ENCODE assay signal across 24 cellular contexts in genomic region chr4:38791005-38791404, GRCh38. TPM values are rescaled to one million over a fixed set of nuclear protein-coding genes. Genes with fewer than 3 reads are reported as not detected.
DNase-seq lines count a peak whose midpoint lies in the region; ATAC-seq and TF ChIP-seq lines count a peak whose summit lies in the region.
"Had no signal": no experiment of that assay in that cellular context is flagged by ENCODE, and none has a peak within 500 bp of the region (broad histone marks: within the 10 kb centered on the region; RNA-seq: fewer than 3 reads in every experiment).

No MANE protein-coding gene starts in this region.

- H3K9me2 ChIP-seq in PC-9 (ENCODE audit: insufficient read depth) = no peaks in the 10 kb centered on the region

- H4K20me1 ChIP-seq in PC-9 (ENCODE audit: insufficient read depth) = no peaks in the 10 kb centered on the region

- H3K4me2 ChIP-seq in PC-9 = no peak overlapping the region

- no peak overlapping the region; the same call in 1 of the 2 replicates for H2AFZ ChIP-seq in PC-9

- peak overlapping the region; percentile 92 for H3K27ac ChIP-seq in neutrophil
- H3K27ac ChIP-seq in PC-9 = no peak overlapping the region
- H3K27ac ChIP-seq: esophagus muscularis mucosa, SJCRH30, testis had no signal

- ATAC-seq in GM18909 (IDR thresholded peaks at IDR 0.05; ENCODE audit: poor library complexity, unreplicated experiment) (no peak), GM21367 (IDR thresholded peaks at IDR 0.05; ENCODE audit: unreplicated experiment) (no peak)

- no TSS peak for BruUV-seq in PC-9 (replicated peaks; lab: Mats Ljungman, UMichigan)

- peak overlapping the region; percentile 19 for H3K27ac Mint-ChIP-seq in activated CD4-positive, alpha-beta T cell treated with anti-CD3 and anti-CD28 coated beads, Interleukin-2, amount 10 ng/mL, durations not matched to agents 24 days and 14 days
- no peak overlapping the region for H3K27ac Mint-ChIP-seq in activated CD4-positive, alpha-beta T cell treated with anti-CD3 and anti-CD28 coated beads, Interleukin-2, amount 10 ng/mL, durations not matched to agents 7 days and 5 days
- peak overlapping the region; percentile 79 for H3K27ac Mint-ChIP-seq in T-helper 1 cell treated with Interleukin-12 subunit alpha and Interleukin-12 subunit beta and Interleukin-4 antibody, amounts not matched to agents 30 μg/mL and 1 μg/mL, for 36 hours
- H3K27ac Mint-ChIP-seq: HFFc6, mesothelial cell of epicardium had no signal

- peaks cover 54% of the 10 kb centered on the region for H3K36me3 Mint-ChIP-seq in activated CD4-positive, alpha-beta T cell treated with anti-CD3 and anti-CD28 coated beads, Interleukin-2, amount 10 ng/mL, durations not matched to agents 24 days and 14 days (ENCODE audit: low read depth)
- peaks cover 44% of the 10 kb centered on the region for H3K36me3 Mint-ChIP-seq in activated CD4-positive, alpha-beta T cell treated with anti-CD3 and anti-CD28 coated beads, Interleukin-2, amount 10 ng/mL, durations not matched to agents 7 days and 5 days (ENCODE audit: low read depth)
- peaks cover 60% of the 10 kb centered on the region for H3K36me3 Mint-ChIP-seq in T-helper 1 cell treated with Interleukin-12 subunit alpha and Interleukin-12 subunit beta and Interleukin-4 antibody, amounts not matched to agents 30 μg/mL and 1 μg/mL, for 36 hours (ENCODE audit: low read depth)
- H3K36me3 Mint-ChIP-seq: mesothelial cell of epicardium had no signal

- intact Hi-C loops in activated CD4-positive, alpha-beta T cell treated with anti-CD3 and anti-CD28 coated beads, Interleukin-2, amount 10 ng/mL, durations not matched to agents 24 days and 14 days (cut with micrococcal nuclease) = no loop called here
- intact Hi-C loops in PC-9 (cut with micrococcal nuclease; ENCODE audit: unreplicated experiment) = no loop called here

- H3K9me3 Mint-ChIP-seq in activated CD4-positive, alpha-beta T cell treated with anti-CD3 and anti-CD28 coated beads, Interleukin-2, amount 10 ng/mL, durations not matched to agents 24 days and 14 days = peaks cover 15% of the 10 kb centered on the region
- H3K9me3 Mint-ChIP-seq in activated CD4-positive, alpha-beta T cell treated with anti-CD3 and anti-CD28 coated beads, Interleukin-2, amount 10 ng/mL, durations not matched to agents 7 days and 5 days = peaks cover 24% of the 10 kb centered on the region
- H3K9me3 Mint-ChIP-seq in T-helper 1 cell treated with Interleukin-12 subunit alpha and Interleukin-12 subunit beta and Interleukin-4 antibody, amounts not matched to agents 30 μg/mL and 1 μg/mL, for 36 hours = peaks cover 59% of the 10 kb centered on the region
- H3K9me3 Mint-ChIP-seq: HFFc6 had no signal

- no peaks in the 10 kb centered on the region for H3F3A ChIP-seq in PC-9 (ENCODE audit: insufficient read depth, low read depth)

- CTCF ChIA-PET in activated CD4-positive, alpha-beta T cell treated with anti-CD3 and anti-CD28 coated beads, Interleukin-2, amount 10 ng/mL, durations not matched to agents 7 days and 5 days (lab: Charles Lee) = interaction anchor here (0.8 to 2.2 kb wide), 6 partner anchors 8 to 43 kb away, joined by 3 to 8 read pairs (median 4); partner anchors contain the start of gene TLR10
- CTCF ChIA-PET in PC-9 (lab: Charles Lee) = no interaction called here

- H3K36me3 ChIP-seq in neutrophil (peaks cover 13% of the 10 kb centered on the region), PC-9 (ENCODE audit: low read depth) (no peaks in the 10 kb centered on the region)
- H3K36me3 ChIP-seq: esophagus muscularis mucosa, SJCRH30 had no signal

- H3K9me3 ChIP-seq in neutrophil (no peaks in the 10 kb centered on the region), PC-9 (ENCODE audit: insufficient read depth, low read depth) (no peaks in the 10 kb centered on the region)
- H3K9me3 ChIP-seq: SJCRH30, testis had no signal

- H3K4me1 Mint-ChIP-seq in activated CD4-positive, alpha-beta T cell treated with anti-CD3 and anti-CD28 coated beads, Interleukin-2, amount 10 ng/mL, durations not matched to agents 24 days and 14 days = peaks cover 21% of the 10 kb centered on the region
- H3K4me1 Mint-ChIP-seq in activated CD4-positive, alpha-beta T cell treated with anti-CD3 and anti-CD28 coated beads, Interleukin-2, amount 10 ng/mL, durations not matched to agents 7 days and 5 days = peaks cover 14% of the 10 kb centered on the region
- peaks cover 25% of the 10 kb centered on the region for H3K4me1 Mint-ChIP-seq in T-helper 1 cell treated with Interleukin-12 subunit alpha and Interleukin-12 subunit beta and Interleukin-4 antibody, amounts not matched to agents 30 μg/mL and 1 μg/mL, for 36 hours (ENCODE audit: low read depth)
- H3K4me1 Mint-ChIP-seq: mesothelial cell of epicardium had no signal

- H3K4me1 ChIP-seq in neutrophil (ENCODE audit: control insufficient read depth in 1 of 2, insufficient read depth in 1 of 2, low read depth in 1 of 2, low read length in 1 of 2) = peaks cover 80 to 95% of the 10 kb centered on the region in 2 experiments
- no peaks in the 10 kb centered on the region for H3K4me1 ChIP-seq in PC-9 (replicated peaks; ENCODE audit: insufficient read depth)
- H3K4me1 ChIP-seq: esophagus muscularis mucosa, SJCRH30, testis had no signal

- POLR2A ChIA-PET in activated CD4-positive, alpha-beta T cell treated with anti-CD3 and anti-CD28 coated beads, Interleukin-2, amount 10 ng/mL, durations not matched to agents 7 days and 5 days (lab: Charles Lee) = no interaction called here
- POLR2A ChIA-PET in PC-9 (lab: Charles Lee; ENCODE audit: unreplicated experiment) = interaction anchor here (0.6 kb wide), 1 partner anchor 468 kb away, joined by 16 read pairs; no protein-coding TSS in a partner anchor

- H3K27me3 Mint-ChIP-seq in activated CD4-positive, alpha-beta T cell treated with anti-CD3 and anti-CD28 coated beads, Interleukin-2, amount 10 ng/mL, durations not matched to agents 24 days and 14 days = no peaks in the 10 kb centered on the region
- no peaks in the 10 kb centered on the region for H3K27me3 Mint-ChIP-seq in activated CD4-positive, alpha-beta T cell treated with anti-CD3 and anti-CD28 coated beads, Interleukin-2, amount 10 ng/mL, durations not matched to agents 7 days and 5 days
- no peaks in the 10 kb centered on the region for H3K27me3 Mint-ChIP-seq in T-helper 1 cell treated with Interleukin-12 subunit alpha and Interleukin-12 subunit beta and Interleukin-4 antibody, amounts not matched to agents 30 μg/mL and 1 μg/mL, for 36 hours (ENCODE audit: low read depth)

- peak; percentile 63 for DNase-seq in activated CD4-positive, alpha-beta T cell treated with anti-CD3 and anti-CD28 coated beads, Interleukin-2, amount 10 ng/mL, durations not matched to agents 24 days and 14 days
- no peak for DNase-seq in activated CD4-positive, alpha-beta T cell treated with anti-CD3 and anti-CD28 coated beads, Interleukin-2, amount 10 ng/mL, durations not matched to agents 7 days and 5 days
- DNase-seq in EH (ENCODE audit: low read depth) (peak; percentile 2), PC-9 (no peak)
- DNase-seq: activated CD4-positive, alpha-beta T cell treated with anti-CD3 and anti-CD28 coated beads, Interleukin-2, amount 50 U/mL, for 1 hour; activated naive CD4-positive, alpha-beta T cell; activated T-cell treated with anti-CD3 and anti-CD28 coated beads for 4 hours; cerebellar nuclear complex; DMS79; effector memory CD4-positive, alpha-beta T cell; HFFc6; NCI-H1092; NCI-H2081; NCI-H510A; SJCRH30; stimulated activated CD8-positive, alpha-beta memory T cell treated with anti-CD3 and anti-CD28 coated beads, Interleukin-4, amount 100 ng/mL, for 48 hours; testis had no signal

- H3K4me3 ChIP-seq in neutrophil (ENCODE audit: low read depth in 1 of 2, low read length in 1 of 2) (peak overlapping the region; percentile 47 to 48), PC-9 (no peak overlapping the region)
- H3K4me3 ChIP-seq: esophagus muscularis mucosa, SJCRH30, testis had no signal

- peak overlapping the region; percentile 36 for H3K4me3 Mint-ChIP-seq in activated CD4-positive, alpha-beta T cell treated with anti-CD3 and anti-CD28 coated beads, Interleukin-2, amount 10 ng/mL, durations not matched to agents 24 days and 14 days
- no peak overlapping the region for H3K4me3 Mint-ChIP-seq in activated CD4-positive, alpha-beta T cell treated with anti-CD3 and anti-CD28 coated beads, Interleukin-2, amount 10 ng/mL, durations not matched to agents 7 days and 5 days
- peak overlapping the region; percentile 25 for H3K4me3 Mint-ChIP-seq in T-helper 1 cell treated with Interleukin-12 subunit alpha and Interleukin-12 subunit beta and Interleukin-4 antibody, amounts not matched to agents 30 μg/mL and 1 μg/mL, for 36 hours
- H3K4me3 Mint-ChIP-seq: HFFc6, mesothelial cell of epicardium had no signal

- TF ChIP-seq CTCF in neutrophil (IDR thresholded peaks at IDR 0.05) (no peak), PC-9 (conservative IDR thresholded peaks at IDR 0.05) (no peak)

- H3K79me2 ChIP-seq in PC-9 (ENCODE audit: low read depth) = no peaks in the 10 kb centered on the region

- H3K27me3 ChIP-seq in neutrophil (no peaks in the 10 kb centered on the region), PC-9 (ENCODE audit: insufficient read depth, low read depth) (no peaks in the 10 kb centered on the region)
- H3K27me3 ChIP-seq: esophagus muscularis mucosa, SJCRH30, testis had no signal

RNA-seq across cellular contexts. Expression of gene TLR10, which starts 8.2 kb away (rescaled TPM):
- not detected in 2 replicates for total RNA-seq in activated CD4-positive, alpha-beta T cell treated with anti-CD3 and anti-CD28 coated beads, Interleukin-2, amount 10 ng/mL, durations not matched to agents 24 days and 14 days
- under 1 TPM in 1 of 2 experiments, not detected in 1; 0.23 TPM for total RNA-seq in activated CD4-positive, alpha-beta T cell treated with anti-CD3 and anti-CD28 coated beads, Interleukin-2, amount 10 ng/mL, durations not matched to agents 7 days and 5 days
- not detected in 2 replicates for total RNA-seq in PC-9 (2021)
- total RNA-seq: astrocyte, HFFc6, mesothelial cell of epicardium, SJCRH30 had no signal

RNA-seq across cellular contexts. Expression of gene TLR1, which starts 13.6 kb away (rescaled TPM):
- 0.85 and 2.6 TPM in 2 replicates for total RNA-seq in activated CD4-positive, alpha-beta T cell treated with anti-CD3 and anti-CD28 coated beads, Interleukin-2, amount 10 ng/mL, durations not matched to agents 24 days and 14 days
- total RNA-seq in activated CD4-positive, alpha-beta T cell treated with anti-CD3 and anti-CD28 coated beads, Interleukin-2, amount 10 ng/mL, durations not matched to agents 7 days and 5 days = 10 to 100 TPM; 19.5 to 21.0 TPM
- total RNA-seq in PC-9 (2021) = 3.0 and 3.9 TPM in 2 replicates

Comparison
In these comparisons a context has a peak if more than half of its experiments do, and no peak if none do; other contexts are left out.
1. DNase-seq: peak in activated CD4-positive, alpha-beta T cell treated with anti-CD3 and anti-CD28 coated beads, Interleukin-2, amount 10 ng/mL, durations not matched to agents 24 days and 14 days (single experiment) and EH (single experiment); none in activated CD4-positive, alpha-beta T cell treated with anti-CD3 and anti-CD28 coated beads, Interleukin-2, amount 10 ng/mL, durations not matched to agents 7 days and 5 days (single experiment) and PC-9 (0 of 2).